ENCODE assay signal across 9 cellular contexts in the genomic region with DNA sequence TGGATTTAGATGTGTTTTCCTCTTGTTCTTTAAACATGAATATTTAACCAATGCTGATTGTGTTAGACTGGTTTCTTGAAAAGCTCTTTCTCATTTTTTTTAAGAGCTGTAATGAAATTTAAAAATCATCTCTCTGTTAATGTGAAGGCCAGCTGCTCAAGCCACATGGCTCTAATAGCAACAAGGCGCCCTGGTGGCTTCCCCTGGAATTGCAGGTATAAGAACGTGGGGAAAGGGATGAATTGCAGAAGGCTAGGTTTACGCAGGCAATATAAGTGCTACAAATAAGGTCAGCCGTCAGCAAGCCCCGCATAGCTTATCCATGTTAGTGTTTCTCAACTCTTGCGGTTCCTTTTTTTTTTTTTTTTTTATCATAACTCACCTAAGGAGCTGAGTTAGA.
DNase-seq lines count a peak whose midpoint lies in the region; ATAC-seq and TF ChIP-seq lines count a peak whose summit lies in the region.
"Had no signal": no experiment of that assay in that cellular context is flagged by ENCODE, and none has a peak within 500 bp of the region (broad histone marks: within the 10 kb centered on the region; RNA-seq: fewer than 3 reads in every experiment).

No MANE protein-coding gene starts in this region.

- WGBS in iPS DF 6.9 (ENCODE audit: insufficient coverage, insufficient read length), result no CpG with 5 or more reads among the region's 6 CpGs
- 43 to 57% methylated on average over 6 of the region's 6 CpGs for WGBS in sigmoid colon, 2 donors

- no peak for TF ChIP-seq POLR2A in sigmoid colon (IDR thresholded peaks at IDR 0.05)

- H3K27me3 ChIP-seq in Panc1 (ENCODE audit: control insufficient read depth, insufficient read depth, low read length) (no peaks in the 10 kb centered on the region), iPS DF 6.9 (ENCODE audit: control insufficient read depth, insufficient read depth, low read length) (no peaks in the 10 kb centered on the region), sigmoid colon (no peaks in the 10 kb centered on the region)

- CTCF ChIA-PET in Panc1 (lab: Charles Lee), result no interaction called here

- H3K27ac ChIP-seq in Panc1 (ENCODE audit: low read length) (no peak overlapping the region), iPS DF 6.9 (ENCODE audit: low read length) (no peak overlapping the region), sigmoid colon (no peak overlapping the region)

- peak; percentile 19 for DNase-seq in Daoy (ENCODE audit: low read depth)
- DNase-seq in Panc1 (ENCODE audit: low read depth, low spot score), result no peak
- DNase-seq in iPS DF 6.9 (ENCODE audit: low read depth, low spot score), result peak; percentile 33
- no peak for DNase-seq in NCI-H1930 (lab: John Stamatoyannopoulos, UW)
- DNase-seq in GM19240 (ENCODE audit: insufficient read length, low spot score), result no peak
- DNase-seq in kidney glomerular epithelial cell (lab: John Stamatoyannopoulos, UW), result no peak
- DNase-seq in sigmoid colon, result no peak

- H3K36me3 ChIP-seq in Panc1 (ENCODE audit: control insufficient read depth, insufficient read depth, low read length) (no peaks in the 10 kb centered on the region), iPS DF 6.9 (ENCODE audit: control insufficient read depth, insufficient read depth, low read length) (no peaks in the 10 kb centered on the region), sigmoid colon (no peaks in the 10 kb centered on the region)

- H3K4me1 ChIP-seq in Panc1 (ENCODE audit: control insufficient read depth, insufficient read depth, low read length), result no peaks in the 10 kb centered on the region
- H3K4me1 ChIP-seq in iPS DF 6.9 (ENCODE audit: control insufficient read depth, insufficient read depth, low read length), result no peaks in the 10 kb centered on the region
- H3K4me1 ChIP-seq in sigmoid colon, result no peaks in the 10 kb centered on the region

- ATAC-seq in GM21529 (IDR thresholded peaks at IDR 0.05; ENCODE audit: unreplicated experiment) (peak; percentile 72), Panc1 (no peak)

- POLR2A ChIA-PET in Panc1 (lab: Charles Lee), result no interaction called here

- H3K9me3 ChIP-seq in Panc1 (ENCODE audit: control insufficient read depth, insufficient read depth, low read depth, low read length) (no peaks in the 10 kb centered on the region), iPS DF 6.9 (ENCODE audit: control insufficient read depth, insufficient read depth, low read length) (no peaks in the 10 kb centered on the region), sigmoid colon (no peaks in the 10 kb centered on the region)

- intact Hi-C loops in Panc1 (cut with micrococcal nuclease; ENCODE audit: unreplicated experiment) (no loop called here), sigmoid colon (cut with DNase I) (no loop called here)

- no peak overlapping the region for H3K4me3 ChIP-seq in Panc1 (ENCODE audit: low read depth in 2 of 2, low read length in 2 of 2)
- no peak overlapping the region for H3K4me3 ChIP-seq in iPS DF 6.9 (ENCODE audit: low read length)
- no peak overlapping the region for H3K4me3 ChIP-seq in sigmoid colon
- H3K4me3 ChIP-seq: lung had no signal

- no peak for TF ChIP-seq EP300 in sigmoid colon (IDR thresholded peaks at IDR 0.05)

- no TSS peak for BruUV-seq in Panc1 (replicated peaks; lab: Mats Ljungman, UMichigan)

- in situ Hi-C loops in Panc1 (cut with HindIII; ENCODE audit: low pct_unique_long_range_greater_than_20kb, low sequenced_read_pairs), result no loop called here

- TF ChIP-seq CTCF in Panc1 (IDR thresholded peaks at IDR 0.05) (peak; percentile 38; the same call in 1 of the 2 replicates), sigmoid colon (IDR thresholded peaks at IDR 0.05) (no peak)

Comparison
In these comparisons a context has a peak if more than half of its experiments do, and no peak if none do; other contexts are left out.
1. DNase-seq: peak in Daoy (single experiment) and iPS DF 6.9 (single experiment); none in Panc1 (single experiment), NCI-H1930 (0 of 2), GM19240 (single experiment), kidney glomerular epithelial cell (single experiment) and sigmoid colon (single experiment).